ENCODE assay signal across 8 cellular contexts in the genomic region with DNA sequence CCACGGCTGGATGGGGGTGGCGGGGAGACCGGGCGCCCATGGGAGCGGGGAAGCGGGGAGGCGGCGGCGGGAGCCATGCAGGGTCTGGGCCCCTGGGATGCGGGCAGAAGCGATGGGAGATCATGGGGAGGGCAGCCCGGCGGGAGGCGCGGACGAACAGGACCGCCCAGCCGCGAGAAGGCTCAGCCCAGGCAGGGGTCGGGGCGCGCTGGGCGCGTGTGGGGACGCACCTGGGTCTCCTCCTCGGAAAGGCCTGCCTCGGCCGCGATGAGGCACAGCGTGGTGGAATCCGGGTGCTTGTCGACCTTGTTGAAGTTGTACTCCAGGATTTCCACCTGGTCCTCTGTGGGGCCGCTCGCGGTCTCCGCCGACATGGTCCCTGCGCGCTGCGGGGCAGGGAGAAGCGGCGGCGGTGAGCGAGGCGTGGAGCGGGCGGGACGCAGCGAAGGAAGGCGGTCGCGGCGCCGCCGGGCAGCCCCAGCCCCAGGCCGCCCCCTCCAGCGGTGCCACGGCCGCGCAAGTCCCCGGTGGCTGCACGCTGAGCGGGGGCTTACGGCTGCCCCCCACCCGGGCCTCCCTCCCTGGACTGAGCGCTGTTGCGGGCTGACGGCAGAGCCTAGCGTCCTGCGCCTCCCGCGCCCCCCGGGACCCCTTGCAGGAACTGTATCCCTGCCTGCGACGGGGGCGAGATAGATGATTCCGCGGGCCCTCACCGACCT. TPM values are rescaled to one million over a fixed set of nuclear protein-coding genes. Genes with fewer than 3 reads are reported as not detected.
DNase-seq lines count a peak whose midpoint lies in the region; ATAC-seq and TF ChIP-seq lines count a peak whose summit lies in the region.

No MANE protein-coding gene starts in this region.

- H3K9me3 ChIP-seq in neuron (ENCODE audit: low read length), result peaks cover 5% of the 10 kb centered on the region

- no peak for TF ChIP-seq CTCF in fibroblast of villous mesenchyme (IDR thresholded peaks at IDR 0.05; ENCODE audit: insufficient read depth, low read depth, low read length)

- peaks cover 7% of the 10 kb centered on the region for H3K4me1 ChIP-seq in neuron (ENCODE audit: insufficient read depth, low read length)

- peaks cover 66% of the 10 kb centered on the region for H3K27me3 ChIP-seq in neuron (ENCODE audit: insufficient read depth, low read length)

- peak; percentile 30 for DNase-seq in NCI-H510A (lab: John Stamatoyannopoulos, UW)
- no peak for DNase-seq in NCI-H510A treated with DMSO at 0.1 percent for 48 hours (lab: John Stamatoyannopoulos, UW)
- peak; percentile 48 for DNase-seq in activated T-cell treated with anti-CD3 and anti-CD28 coated beads, Interleukin-2, amount 50 U/mL, for 1 hour
- DNase-seq in fibroblast of villous mesenchyme (ENCODE audit: low read depth), result peak; percentile 10
- no peak for DNase-seq in NCI-H446 (lab: John Stamatoyannopoulos, UW)
- no peak for DNase-seq in NCI-H1092 treated with DMSO at 0.1 percent for 48 hours (lab: John Stamatoyannopoulos, UW)

- ATAC-seq in HG03565 (IDR thresholded peaks at IDR 0.05; ENCODE audit: unreplicated experiment), result no peak

- H3K4me3 ChIP-seq in fibroblast of villous mesenchyme (ENCODE audit: low read depth, low read length), result peak overlapping the region; percentile 65
- peak overlapping the region; percentile 36 for H3K4me3 ChIP-seq in neuron (ENCODE audit: low read length)

- no peaks in the 10 kb centered on the region for H3K36me3 ChIP-seq in neuron (ENCODE audit: insufficient read depth, low read length)

- H2AFZ ChIP-seq in neuron (ENCODE audit: low read depth, low read length), result peak overlapping the region; percentile 82

RNA-seq across cellular contexts. Expression of gene HOPX, which starts 25.3 kb away (rescaled TPM):
- under 0.01 and 0.97 TPM in 2 replicates for total RNA-seq in fibroblast of villous mesenchyme

Comparison
In these comparisons a context has a peak if more than half of its experiments do, and no peak if none do; other contexts are left out.
1. DNase-seq: peak in NCI-H510A (single experiment), activated T-cell treated with anti-CD3 and anti-CD28 coated beads, Interleukin-2, amount 50 U/mL, for 1 hour (single experiment) and fibroblast of villous mesenchyme (single experiment); none in NCI-H510A treated with DMSO at 0.1 percent for 48 hours (single experiment), NCI-H446 (0 of 2) and NCI-H1092 treated with DMSO at 0.1 percent for 48 hours (single experiment).